Comparison of ENCODE assay signal across 14 cellular contexts in the genomic region with DNA sequence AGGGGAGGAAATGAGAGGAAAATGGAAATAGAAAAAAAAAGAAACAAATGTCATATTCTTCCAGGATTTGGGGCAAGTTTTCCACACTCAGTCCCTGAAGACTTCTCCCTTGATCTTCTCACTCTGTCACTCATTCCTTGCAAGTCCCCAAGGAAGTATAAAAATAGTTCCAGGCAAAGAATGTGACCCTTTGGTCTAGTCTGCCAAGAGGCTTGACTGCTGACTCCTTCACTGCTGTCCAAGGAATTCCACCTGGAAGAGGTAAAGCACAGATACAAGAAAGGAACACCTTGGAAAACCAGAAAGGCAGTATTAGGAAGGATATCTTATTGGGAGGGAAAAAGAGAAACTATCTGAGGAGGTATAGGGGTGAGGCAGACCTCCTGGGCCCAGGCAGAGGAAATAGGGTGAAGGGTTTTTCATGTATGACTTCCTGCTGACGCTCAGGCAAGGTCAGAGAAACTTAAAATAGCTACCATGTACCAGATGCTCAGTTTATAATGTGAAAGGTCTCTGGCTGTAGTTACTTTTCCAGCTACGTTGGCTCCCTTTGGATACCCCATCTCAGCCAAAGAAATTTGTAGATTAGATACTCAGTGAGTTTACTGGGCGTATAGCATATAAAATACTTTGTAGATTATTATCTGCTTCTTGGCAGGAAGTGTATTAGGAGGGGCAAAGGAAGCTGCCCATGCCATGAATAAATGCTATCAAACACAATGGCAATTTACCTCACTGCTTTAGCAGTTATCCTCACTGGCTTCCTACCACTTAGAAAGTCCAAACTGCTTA. TPM values are rescaled to one million over a fixed set of nuclear protein-coding genes. Genes with fewer than 3 reads are reported as not detected.
DNase-seq lines count a peak whose midpoint lies in the region; ATAC-seq and TF ChIP-seq lines count a peak whose summit lies in the region.
"Had no signal": no experiment of that assay in that cellular context is flagged by ENCODE, and none has a peak within 500 bp of the region (broad histone marks: within the 10 kb centered on the region; RNA-seq: fewer than 3 reads in every experiment).

No MANE protein-coding gene starts in this region.

- no peak for TF ChIP-seq POLR2A in gastrocnemius medialis (IDR thresholded peaks at IDR 0.05)
- no peak for TF ChIP-seq POLR2A in ovary (IDR thresholded peaks at IDR 0.05)

- POLR2A ChIA-PET in OCI-LY7 (lab: Charles Lee): interaction anchor here (0.6 to 1.2 kb wide), 3 partner anchors 15 to 441 kb away, joined by 3 to 4 read pairs (median 4); no protein-coding TSS in a partner anchor

- in situ Hi-C loops in gastrocnemius medialis (cut with MboI; ENCODE audit: low sequenced_read_pairs in 4 of 4): no loop called here

- DNase-seq in ELR (ENCODE audit: low read depth) (peak; percentile 10), OCI-LY7 (ENCODE audit: low spot score) (peak; percentile 73), epithelial cell of prostate (ENCODE audit: low read depth, low spot score) (no peak), gastrocnemius medialis (no peak), ovary (no peak)
- DNase-seq: activated naive CD4-positive, alpha-beta T cell treated with Interleukin-2 at 50 U/mL for 16 hours; DMS79; endodermal cell; NCI-H146; occipital lobe; T1000 had no signal

- no peaks in the 10 kb centered on the region for H3K36me3 ChIP-seq in OCI-LY7 (ENCODE audit: insufficient read depth, low read length)
- no peaks in the 10 kb centered on the region for H3K36me3 ChIP-seq in gastrocnemius medialis
- no peaks in the 10 kb centered on the region for H3K36me3 ChIP-seq in ovary
- H3K36me3 ChIP-seq: HAP-1 had no signal

- no TSS peak for BruUV-seq in OCI-LY7 (replicated peaks; lab: Mats Ljungman, UMichigan)

- H3K9me2 ChIP-seq in OCI-LY7 (ENCODE audit: insufficient read depth, low read length): no peaks in the 10 kb centered on the region

- no peak for TF ChIP-seq EP300 in ovary (IDR thresholded peaks at IDR 0.05)

- ATAC-seq in gastrocnemius medialis (peak; percentile 24 to 39), SK-N-SH treated with all-trans-retinoic acid at 6 μM for 48 hours (no peak), HG03342 (IDR thresholded peaks at IDR 0.05; ENCODE audit: unreplicated experiment) (no peak)

- H3K4me3 ChIP-seq in OCI-LY7 (ENCODE audit: low read depth, low read length, poor library complexity, severe bottlenecking): peak overlapping the region; percentile 38
- no peak overlapping the region for H3K4me3 ChIP-seq in gastrocnemius medialis
- H3K4me3 ChIP-seq in ovary: no peak overlapping the region
- H3K4me3 ChIP-seq: HAP-1 had no signal

- intact Hi-C loops in OCI-LY7 (cut with micrococcal nuclease; ENCODE audit: unreplicated experiment) (no loop called here), gastrocnemius medialis (cut with DNase I; ENCODE audit: low total_unique reads) (no loop called here), ovary (cut with DNase I) (no loop called here)

- WGBS in ovary, 3 donors: 17 to 25% (median 21%) methylated on average over 3 of the region's 3 CpGs

- H2AFZ ChIP-seq in OCI-LY7 (ENCODE audit: low read length): peak overlapping the region; percentile 95

- H3K4me1 ChIP-seq in OCI-LY7 (ENCODE audit: insufficient read depth, low read length, poor library complexity, severe bottlenecking) (peaks cover 23% of the 10 kb centered on the region), gastrocnemius medialis (peaks cover 18 to 22% of the 10 kb centered on the region in 2 donors), ovary (ENCODE audit: insufficient read depth) (no peaks in the 10 kb centered on the region)
- H3K4me1 ChIP-seq: HAP-1 had no signal

- no peaks in the 10 kb centered on the region for H3K9me3 ChIP-seq in OCI-LY7 (ENCODE audit: low read length)
- H3K9me3 ChIP-seq in gastrocnemius medialis: no peaks in the 10 kb centered on the region
- no peaks in the 10 kb centered on the region for H3K9me3 ChIP-seq in ovary
- H3K9me3 ChIP-seq: HAP-1 had no signal

- CTCF ChIA-PET in OCI-LY7 (lab: Charles Lee; ENCODE audit: unreplicated experiment): no interaction called here

- TF ChIP-seq CTCF in OCI-LY7 (conservative IDR thresholded peaks at IDR 0.05; ENCODE audit: low read length): no peak
- no peak for TF ChIP-seq CTCF in gastrocnemius medialis (IDR thresholded peaks at IDR 0.05 in 4 of 5, conservative IDR thresholded peaks at IDR 0.05 in 1 of 5)
- TF ChIP-seq CTCF in ovary (IDR thresholded peaks at IDR 0.05): no peak

- no peaks in the 10 kb centered on the region for H3K79me2 ChIP-seq in OCI-LY7 (ENCODE audit: insufficient read depth, low read depth, low read length)

- H3K27ac ChIP-seq in OCI-LY7 (ENCODE audit: low read depth, low read length, poor library complexity, severe bottlenecking): peak overlapping the region; percentile 35
- peak overlapping the region; percentile 4 for H3K27ac ChIP-seq in epithelial cell of prostate
- H3K27ac ChIP-seq in gastrocnemius medialis: peak overlapping the region; percentile 37 to 67 (median 57)
- no peak overlapping the region for H3K27ac ChIP-seq in ovary

- no peaks in the 10 kb centered on the region for H4K20me1 ChIP-seq in OCI-LY7 (ENCODE audit: insufficient read depth, low read length)

- H3K4me2 ChIP-seq in OCI-LY7 (ENCODE audit: low read length): peak overlapping the region; percentile 79

- no peaks in the 10 kb centered on the region for H3K27me3 ChIP-seq in gastrocnemius medialis
- H3K27me3 ChIP-seq in ovary: no peaks in the 10 kb centered on the region

TF ChIP-seq in SK-N-SH treated with all-trans-retinoic acid at 6 μM for 48 hours, 23 proteins besides CTCF, POLR2A, EP300 and RAD21:
- TF ChIP-seq ZNF8 (CRISPR knock-in tag; IDR thresholded peaks at IDR 0.05) (no peak), ZFP30 (CRISPR knock-in tag; IDR thresholded peaks at IDR 0.05) (no peak), BACH2 (CRISPR knock-in tag; IDR thresholded peaks at IDR 0.05; ENCODE audit: borderline replicate concordance) (no peak), TCF4 (CRISPR knock-in tag; IDR thresholded peaks at IDR 0.05; ENCODE audit: borderline replicate concordance) (no peak), ZNF70 (CRISPR knock-in tag; IDR thresholded peaks at IDR 0.05) (no peak), PPARA (CRISPR knock-in tag; IDR thresholded peaks at IDR 0.05; ENCODE audit: borderline replicate concordance) (no peak), ZC3H10 (CRISPR knock-in tag; IDR thresholded peaks at IDR 0.05) (no peak), ISL1 (CRISPR knock-in tag; IDR thresholded peaks at IDR 0.05) (no peak)
- TF ChIP-seq, protein P1, sequence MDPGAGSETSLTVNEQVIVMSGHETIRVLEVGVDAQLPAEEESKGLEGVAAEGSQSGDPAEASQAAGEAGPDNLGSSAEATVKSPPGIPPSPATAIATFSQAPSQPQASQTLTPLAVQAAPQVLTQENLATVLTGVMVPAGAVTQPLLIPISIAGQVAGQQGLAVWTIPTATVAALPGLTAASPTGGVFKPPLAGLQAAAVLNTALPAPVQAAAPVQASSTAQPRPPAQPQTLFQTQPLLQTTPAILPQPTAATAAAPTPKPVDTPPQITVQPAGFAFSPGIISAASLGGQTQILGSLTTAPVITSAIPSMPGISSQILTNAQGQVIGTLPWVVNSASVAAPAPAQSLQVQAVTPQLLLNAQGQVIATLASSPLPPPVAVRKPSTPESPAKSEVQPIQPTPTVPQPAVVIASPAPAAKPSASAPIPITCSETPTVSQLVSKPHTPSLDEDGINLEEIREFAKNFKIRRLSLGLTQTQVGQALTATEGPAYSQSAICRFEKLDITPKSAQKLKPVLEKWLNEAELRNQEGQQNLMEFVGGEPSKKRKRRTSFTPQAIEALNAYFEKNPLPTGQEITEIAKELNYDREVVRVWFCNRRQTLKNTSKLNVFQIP (CRISPR knock-in tag; IDR thresholded peaks at IDR 0.05; ENCODE audit: borderline replicate concordance, low read depth): no peak
TF ChIP-seq in SK-N-SH treated with all-trans-retinoic acid at 6 μM for 48 hours: peak in this region for 0.

RNA-seq across cellular contexts. Expression of a gene that starts 2.0 kb away (rescaled TPM):
- total RNA-seq in OCI-LY7 (2014; rRNA removed; shearing (Covaris generic)): not detected in 2 replicates
- total RNA-seq in OCI-LY7 (2022) (not detected in 2 replicates), gastrocnemius medialis (1 to 10 TPM; 1.4 to 7.7 (median 2.6) TPM), ovary (10 to 100 TPM in 1 of 7 donors, 1 to 10 TPM in 6; 1.4 to 16.2 (median 5.4) TPM)
- polyA plus RNA-seq in ovary: 10 to 100 TPM; 10.6 to 27.5 TPM

Comparison
In these comparisons a context has a peak if more than half of its experiments do, and no peak if none do; other contexts are left out.
1. DNase-seq: peak in ELR (single experiment) and OCI-LY7 (single experiment); none in epithelial cell of prostate (single experiment), gastrocnemius medialis (0 of 2) and ovary (0 of 5).
2. H3K27ac ChIP-seq: peak in OCI-LY7 (single experiment), epithelial cell of prostate (single experiment) and gastrocnemius medialis (4 of 4); none in ovary (0 of 2).
3. ATAC-seq: peak in gastrocnemius medialis (2 of 2); none in SK-N-SH treated with all-trans-retinoic acid at 6 μM for 48 hours (single experiment) and HG03342 (single experiment).